Comparison of ENCODE assay signal across 9 cellular contexts in genomic region chr1:93033785-93034184, GRCh38. TPM values are rescaled to one million over a fixed set of nuclear protein-coding genes. Genes with fewer than 3 reads are reported as not detected.
DNase-seq lines count a peak whose midpoint lies in the region; ATAC-seq lines count a peak whose summit lies in the region.
"Had no signal": no experiment of that assay in that cellular context is flagged by ENCODE, and none has a peak within 500 bp of the region (broad histone marks: within the 10 kb centered on the region; RNA-seq: fewer than 3 reads in every experiment).

No MANE protein-coding gene starts in this region.

- peak; percentile 78 for ATAC-seq in GM18858 (IDR thresholded peaks at IDR 0.05; ENCODE audit: unreplicated experiment)
- ATAC-seq in GM21717 (IDR thresholded peaks at IDR 0.05; ENCODE audit: unreplicated experiment) = peak; percentile 94
- ATAC-seq in HG03460 (IDR thresholded peaks at IDR 0.05; ENCODE audit: unreplicated experiment) = peak; percentile 84

- DNase-seq in germinal center (ENCODE audit: low spot score) (peak; percentile 59), H4 (ENCODE audit: low spot score) (no peak), HK-2 (ENCODE audit: unreplicated experiment) (no peak), SW 1271 (lab: John Stamatoyannopoulos, UW) (no peak)
- no peak for DNase-seq in stimulated activated CD4-positive, alpha-beta T cell treated with anti-CD3 and anti-CD28 coated beads, Interleukin-1b, Interleukin-23, amount 100 ng/mL, for 48 hours
- DNase-seq: activated CD4-positive, alpha-beta memory T cell treated with anti-CD3 and anti-CD28 coated beads for 36 hours had no signal

RNA-seq across cellular contexts. Expression of gene MTF2, which starts 45.3 kb away (rescaled TPM):
- total RNA-seq in H4 (2014; rRNA removed; shearing (Covaris generic)) = 10.3 and 12.4 TPM in 2 replicates
